26 cellular contexts compared by ENCODE assay signal in genomic region chr12:119241049-119241448, GRCh38.
"Had no signal": no experiment of that assay in that cellular context is flagged by ENCODE, and none has a peak within 500 bp of the region (broad histone marks: within the 10 kb centered on the region; RNA-seq: fewer than 3 reads in every experiment).

No MANE protein-coding gene starts in this region.

- H3K27me3 ChIP-seq: brain microvascular endothelial cell, esophagus muscularis mucosa, foreskin keratinocyte, gastrocnemius medialis had no signal

- H3K36me3 Mint-ChIP-seq: activated naive CD4-positive, alpha-beta T cell treated with anti-CD3 and anti-CD28 coated beads, Interleukin-2, amount 10 ng/mL, durations not matched to agents 7 days and 5 days; activated naive CD8-positive, alpha-beta T cell treated with anti-CD3 and anti-CD28 coated beads, Interleukin-2, amount 10 ng/mL, durations not matched to agents 7 days and 5 days had no signal

- H3K36me3 ChIP-seq: brain microvascular endothelial cell, esophagus muscularis mucosa, gastrocnemius medialis had no signal

- H3K4me1 Mint-ChIP-seq: activated CD4-positive, alpha-beta memory T cell treated with anti-CD3 and anti-CD28 coated beads, Interleukin-2, amount 10 ng/mL, durations not matched to agents 7 days and 5 days; activated CD4-positive, alpha-beta T cell treated with anti-CD3 and anti-CD28 coated beads, Interleukin-2, amount 10 ng/mL, durations not matched to agents 7 days and 5 days; activated naive CD4-positive, alpha-beta T cell treated with anti-CD3 and anti-CD28 coated beads, Interleukin-2, amount 10 ng/mL, durations not matched to agents 7 days and 5 days; activated naive CD8-positive, alpha-beta T cell treated with anti-CD3 and anti-CD28 coated beads, Interleukin-2, amount 10 ng/mL, durations not matched to agents 7 days and 5 days; central memory CD8-positive, alpha-beta T cell had no signal

- H3K9me3 ChIP-seq: esophagus muscularis mucosa, gastrocnemius medialis had no signal

- H3K4me3 ChIP-seq: coronary artery, dorsolateral prefrontal cortex, esophagus muscularis mucosa, gastrocnemius medialis had no signal

- H3K27ac ChIP-seq: brain microvascular endothelial cell, coronary artery, dorsolateral prefrontal cortex, esophagus muscularis mucosa, foreskin keratinocyte, gastrocnemius medialis had no signal

- H3K27me3 Mint-ChIP-seq: activated CD4-positive, alpha-beta memory T cell treated with anti-CD3 and anti-CD28 coated beads, Interleukin-2, amount 10 ng/mL, durations not matched to agents 7 days and 5 days; activated CD4-positive, alpha-beta T cell treated with anti-CD3 and anti-CD28 coated beads, Interleukin-2, amount 10 ng/mL, durations not matched to agents 7 days and 5 days; activated naive CD4-positive, alpha-beta T cell treated with anti-CD3 and anti-CD28 coated beads, Interleukin-2, amount 10 ng/mL, durations not matched to agents 7 days and 5 days; activated naive CD8-positive, alpha-beta T cell treated with anti-CD3 and anti-CD28 coated beads, Interleukin-2, amount 10 ng/mL, durations not matched to agents 7 days and 5 days; dendritic cell treated with granulocyte-macrophage colony-stimulating factor and Interleukin-4, amounts not matched to agents 40 ng/mL and 50 ng/mL, for 4 days had no signal

- H3K9me3 Mint-ChIP-seq: activated CD4-positive, alpha-beta memory T cell treated with anti-CD3 and anti-CD28 coated beads, Interleukin-2, amount 10 ng/mL, durations not matched to agents 7 days and 5 days; activated CD4-positive, alpha-beta T cell treated with anti-CD3 and anti-CD28 coated beads, Interleukin-2, amount 10 ng/mL, durations not matched to agents 7 days and 5 days; activated naive CD8-positive, alpha-beta T cell treated with anti-CD3 and anti-CD28 coated beads, Interleukin-2, amount 10 ng/mL, durations not matched to agents 7 days and 5 days; activated T-cell treated with anti-CD3 and anti-CD28 coated beads, Interleukin-2, amount 50 U/mL, for 72 hours; central memory CD8-positive, alpha-beta T cell; dendritic cell treated with granulocyte-macrophage colony-stimulating factor and Interleukin-4, amounts not matched to agents 40 ng/mL and 50 ng/mL, for 4 days had no signal

- H3K4me1 ChIP-seq: foreskin keratinocyte had no signal

- H3K27ac Mint-ChIP-seq: activated CD4-positive, alpha-beta memory T cell treated with anti-CD3 and anti-CD28 coated beads, Interleukin-2, amount 10 ng/mL, durations not matched to agents 7 days and 5 days; activated CD4-positive, alpha-beta T cell treated with anti-CD3 and anti-CD28 coated beads, Interleukin-2, amount 10 ng/mL, durations not matched to agents 7 days and 5 days; activated naive CD4-positive, alpha-beta T cell treated with anti-CD3 and anti-CD28 coated beads, Interleukin-2, amount 10 ng/mL, durations not matched to agents 7 days and 5 days; activated naive CD4-positive, alpha-beta T cell treated with anti-CD3 and anti-CD28 coated beads, Interleukin-2, amount 50 U/mL, for 72 hours; activated naive CD8-positive, alpha-beta T cell treated with anti-CD3 and anti-CD28 coated beads, Interleukin-2, amount 10 ng/mL, durations not matched to agents 7 days and 5 days; activated T-cell treated with anti-CD3 and anti-CD28 coated beads, Interleukin-2, amount 50 U/mL, for 24 hours; activated T-cell treated with anti-CD3 and anti-CD28 coated beads, Interleukin-2, amount 50 U/mL, for 72 hours; dendritic cell treated with granulocyte-macrophage colony-stimulating factor and Interleukin-4, amounts not matched to agents 40 ng/mL and 50 ng/mL, for 4 days had no signal

- H3K4me3 Mint-ChIP-seq: activated CD4-positive, alpha-beta memory T cell treated with anti-CD3 and anti-CD28 coated beads, Interleukin-2, amount 10 ng/mL, durations not matched to agents 7 days and 5 days; activated CD4-positive, alpha-beta T cell treated with anti-CD3 and anti-CD28 coated beads, Interleukin-2, amount 10 ng/mL, durations not matched to agents 7 days and 5 days; activated naive CD4-positive, alpha-beta T cell treated with anti-CD3 and anti-CD28 coated beads, Interleukin-2, amount 10 ng/mL, durations not matched to agents 7 days and 5 days; activated naive CD8-positive, alpha-beta T cell treated with anti-CD3 and anti-CD28 coated beads, Interleukin-2, amount 10 ng/mL, durations not matched to agents 7 days and 5 days; activated T-cell treated with anti-CD3 and anti-CD28 coated beads, Interleukin-2, amount 50 U/mL, for 24 hours; activated T-cell treated with anti-CD3 and anti-CD28 coated beads, Interleukin-2, amount 50 U/mL, for 72 hours; central memory CD8-positive, alpha-beta T cell; dendritic cell treated with granulocyte-macrophage colony-stimulating factor and Interleukin-4, amounts not matched to agents 40 ng/mL and 50 ng/mL, for 4 days had no signal

- DNase-seq: activated CD4-positive, alpha-beta memory T cell treated with anti-CD3 and anti-CD28 coated beads, Interleukin-2, amount 10 ng/mL, durations not matched to agents 7 days and 5 days; activated CD4-positive, alpha-beta T cell treated with anti-CD3 and anti-CD28 coated beads for 1 hour; activated CD4-positive, alpha-beta T cell treated with anti-CD3 and anti-CD28 coated beads for 4 hours; activated CD4-positive, alpha-beta T cell treated with anti-CD3 and anti-CD28 coated beads, Interleukin-2, amount 10 ng/mL, durations not matched to agents 7 days and 5 days; activated CD4-positive, alpha-beta T cell treated with anti-CD3 and anti-CD28 coated beads, Interleukin-2, amount 50 U/mL, for 4 hours; activated CD8-positive, alpha-beta memory T cell treated with anti-CD3 and anti-CD28 coated beads, Interleukin-2, amount 50 U/mL, for 48 hours; activated gamma-delta T cell; activated naive CD4-positive, alpha-beta T cell; activated naive CD4-positive, alpha-beta T cell treated with anti-CD3 and anti-CD28 coated beads, Interleukin-2, amount 10 ng/mL, durations not matched to agents 7 days and 5 days; activated naive CD8-positive, alpha-beta T cell treated with anti-CD3 and anti-CD28 coated beads, Interleukin-2, amount 10 ng/mL, durations not matched to agents 7 days and 5 days; activated T-cell treated with anti-CD3 and anti-CD28 coated beads for 4 hours; activated T-cell treated with anti-CD3 and anti-CD28 coated beads, Interleukin-2, amount 50 U/mL, for 24 hours; activated T-cell treated with anti-CD3 and anti-CD28 coated beads, Interleukin-2, amount 50 U/mL, for 72 hours; anterior cingulate cortex; brain microvascular endothelial cell; dorsolateral prefrontal cortex; effector memory CD4-positive, alpha-beta T cell; erythroblast; foreskin keratinocyte; gastrocnemius medialis; T-helper 2 cell had no signal

- ATAC-seq: activated naive CD4-positive, alpha-beta T cell treated with anti-CD3 and anti-CD28 coated beads, Interleukin-2, amount 50 U/mL, for 72 hours; activated T-cell treated with anti-CD3 and anti-CD28 coated beads, Interleukin-2, amount 50 U/mL, for 72 hours; foreskin keratinocyte; gastrocnemius medialis had no signal
